Comparison of ENCODE assay signal across 22 cellular contexts in the genomic region with DNA sequence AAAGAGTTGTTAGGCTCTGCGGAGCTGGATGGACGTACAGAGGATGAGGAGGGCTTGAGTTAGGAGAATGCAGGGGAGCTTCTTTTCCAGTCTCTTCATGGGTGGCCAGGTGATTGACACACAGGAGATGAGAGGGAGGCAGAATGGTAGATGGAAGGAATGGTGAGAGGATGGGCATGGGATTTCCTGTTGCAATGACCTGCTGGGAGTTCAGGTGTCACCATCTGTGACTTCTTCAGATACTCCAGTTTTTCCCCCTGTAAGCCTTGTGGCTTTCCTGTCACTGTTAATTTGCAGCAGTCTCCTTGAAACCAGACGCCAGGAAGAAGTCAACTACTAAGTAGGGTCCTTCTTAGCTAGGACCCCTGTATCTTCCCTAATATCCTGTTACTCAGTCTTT.
A peak's percentile ranks its signal among the peaks of the same experiment; 100 is the strongest.
DNase-seq lines count a peak whose midpoint lies in the region; ATAC-seq and TF ChIP-seq lines count a peak whose summit lies in the region.
"Had no signal": no experiment of that assay in that cellular context is flagged by ENCODE, and none has a peak within 500 bp of the region (broad histone marks: within the 10 kb centered on the region; RNA-seq: fewer than 3 reads in every experiment).

No MANE protein-coding gene starts in this region.

- TF ChIP-seq CTCF in MCF 10A (IDR thresholded peaks at IDR 0.05; ENCODE audit: unreplicated experiment) (no peak), breast epithelium (IDR thresholded peaks at IDR 0.05) (no peak), esophagus muscularis mucosa (IDR thresholded peaks at IDR 0.05) (no peak), CD14-positive monocyte (IDR thresholded peaks at IDR 0.05) (no peak)

- H3K4me1 ChIP-seq in breast epithelium, result peaks cover 6 to 16% of the 10 kb centered on the region in 2 donors
- peaks cover 12 to 63% (median 56%) of the 10 kb centered on the region in 4 donors for H3K4me1 ChIP-seq in esophagus muscularis mucosa
- H3K4me1 ChIP-seq in rectal smooth muscle tissue (ENCODE audit: control insufficient read depth, insufficient read depth, low read length), result peaks cover 19% of the 10 kb centered on the region

- H3K27ac Mint-ChIP-seq in MCF 10A (ENCODE audit: low read depth, unreplicated experiment) (peak overlapping the region; percentile 91), CD14-positive monocyte (peak overlapping the region in 1 of 7 donors; percentile 32)

- no peaks in the 10 kb centered on the region for H3K27me3 Mint-ChIP-seq in MCF 10A (ENCODE audit: insufficient read depth, unreplicated experiment)
- no peaks in the 10 kb centered on the region for H3K27me3 Mint-ChIP-seq in CD14-positive monocyte (ENCODE audit: low read depth in 3 of 3)

- H3K9me3 ChIP-seq in breast epithelium, result no peaks in the 10 kb centered on the region
- H3K9me3 ChIP-seq in esophagus muscularis mucosa, result no peaks in the 10 kb centered on the region
- H3K9me3 ChIP-seq: BE2C had no signal

- H3K4me3 Mint-ChIP-seq in MCF 10A (ENCODE audit: unreplicated experiment) (no peak overlapping the region), CD14-positive monocyte (no peak overlapping the region)

- intact Hi-C loops in MCF 10A (cut with micrococcal nuclease) (no loop called here), breast epithelium (cut with DNase I; ENCODE audit: low total_unique reads) (no loop called here), esophagus muscularis mucosa (cut with DNase I) (no loop called here), CD14-positive monocyte (cut with micrococcal nuclease) (no loop called here)

- no peak overlapping the region for H3K9ac ChIP-seq in rectal smooth muscle tissue (ENCODE audit: low read length)

- no peak overlapping the region for H3K4me3 ChIP-seq in breast epithelium
- no peak overlapping the region for H3K4me3 ChIP-seq in esophagus muscularis mucosa
- no peak overlapping the region for H3K4me3 ChIP-seq in rectal smooth muscle tissue (ENCODE audit: low read length)
- H3K4me3 ChIP-seq: PC-9 had no signal

- H3K36me3 Mint-ChIP-seq in MCF 10A (ENCODE audit: insufficient read depth, unreplicated experiment), result no peaks in the 10 kb centered on the region
- no peaks in the 10 kb centered on the region for H3K36me3 Mint-ChIP-seq in CD14-positive monocyte

- H3K36me3 ChIP-seq in breast epithelium, result no peaks in the 10 kb centered on the region
- no peaks in the 10 kb centered on the region for H3K36me3 ChIP-seq in esophagus muscularis mucosa
- H3K36me3 ChIP-seq in rectal smooth muscle tissue (ENCODE audit: control insufficient read depth, insufficient read depth, low read length), result no peaks in the 10 kb centered on the region
- H3K36me3 ChIP-seq: BE2C had no signal

- CTCF ChIA-PET in MCF 10A (lab: Yijun Ruan, JAX), result interaction anchor here (0.7 kb wide), 1 partner anchor 17 kb away, joined by 3 read pairs; no protein-coding TSS in a partner anchor

- H3K27ac ChIP-seq in breast epithelium, result no peak overlapping the region
- H3K27ac ChIP-seq in esophagus muscularis mucosa (replicated peaks in 1 of 4), result peak overlapping the region; percentile 14 to 92 (median 44)
- H3K27ac ChIP-seq in rectal smooth muscle tissue (ENCODE audit: low read depth, low read length), result peak overlapping the region; percentile 33
- H3K27ac ChIP-seq: 22Rv1, PC-9 had no signal

- no peak for DNase-seq in MCF 10A (ENCODE audit: unreplicated experiment)
- DNase-seq in breast epithelium (ENCODE audit: low spot score in 2 of 2), result no peak
- DNase-seq in esophagus muscularis mucosa (ENCODE audit: extremely low spot score), result peak; percentile 31
- no peak for DNase-seq in NCI-H446 (lab: John Stamatoyannopoulos, UW)
- DNase-seq in CD14-positive monocyte (ENCODE audit: low spot score), result no peak
- DNase-seq: ACHN, BE2C, Calu3, DND-41, Karpas-422, NCI-H1105, NCI-H1436 treated with DMSO at 0.1 percent for 48 hours, NCI-H187 treated with DMSO at 0.1 percent for 48 hours, NCI-H2107, NCI-H446 treated with DMSO at 0.1 percent for 48 hours, NCI-H526, PC-9, RPMI8226, SHP77 had no signal

- no peak for ATAC-seq in GM21825 (IDR thresholded peaks at IDR 0.05; ENCODE audit: unreplicated experiment)

- no TSS peak for BruUV-seq in MCF 10A (replicated peaks; lab: Mats Ljungman, UMichigan)

- H3K4me1 Mint-ChIP-seq in MCF 10A (ENCODE audit: insufficient read depth, unreplicated experiment) (peaks cover 42% of the 10 kb centered on the region), CD14-positive monocyte (no peaks in the 10 kb centered on the region)

- 97% methylated on average over 3 of the region's 3 CpGs for WGBS in esophagus muscularis mucosa

- H3K27me3 ChIP-seq in breast epithelium (no peaks in the 10 kb centered on the region), esophagus muscularis mucosa (no peaks in the 10 kb centered on the region), rectal smooth muscle tissue (ENCODE audit: control insufficient read depth, insufficient read depth, low read length) (no peaks in the 10 kb centered on the region)
- H3K27me3 ChIP-seq: BE2C had no signal

- H3K9me3 Mint-ChIP-seq in MCF 10A (ENCODE audit: unreplicated experiment) (peaks cover 18% of the 10 kb centered on the region), CD14-positive monocyte (peaks cover 0 to 8% (median 2%) of the 10 kb centered on the region in 7 donors)

- no peak for TF ChIP-seq EP300 in esophagus muscularis mucosa (IDR thresholded peaks at IDR 0.05)

- POLR2A ChIA-PET in MCF 10A (lab: Yijun Ruan, JAX), result interaction anchor here (0.6 to 2.8 kb wide), 10 partner anchors 8 to 953 kb away, joined by 3 to 15 read pairs (median 3); partner anchors contain the start of gene PIK3R1

- TF ChIP-seq POLR2A in breast epithelium (IDR thresholded peaks at IDR 0.05), result no peak
- no peak for TF ChIP-seq POLR2A in esophagus muscularis mucosa (IDR thresholded peaks at IDR 0.05; ENCODE audit: low read depth)

Comparison
In these comparisons a context has a peak if more than half of its experiments do, and no peak if none do; other contexts are left out.
1. H3K27ac ChIP-seq: peak in esophagus muscularis mucosa (4 of 4) and rectal smooth muscle tissue (single experiment); none in breast epithelium (0 of 2).